Comparison of ENCODE assay signal across 1 cellular context in genomic region chr15:42059661-42060476, GRCh38.
TF ChIP-seq lines count a peak whose summit lies in the region.

No MANE protein-coding gene starts in this region.

TF ChIP-seq in IMR-90, 13 proteins besides CTCF, POLR2A, EP300 and RAD21:
- peak; percentile 60 for TF ChIP-seq SMC3 (IDR thresholded peaks at IDR 0.05; ENCODE audit: low read depth, low read length)
- TF ChIP-seq MAFK (IDR thresholded peaks at IDR 0.05; ENCODE audit: low read depth, low read length) = no peak
